ENCODE assay signal across 13 cellular contexts in the genomic region with DNA sequence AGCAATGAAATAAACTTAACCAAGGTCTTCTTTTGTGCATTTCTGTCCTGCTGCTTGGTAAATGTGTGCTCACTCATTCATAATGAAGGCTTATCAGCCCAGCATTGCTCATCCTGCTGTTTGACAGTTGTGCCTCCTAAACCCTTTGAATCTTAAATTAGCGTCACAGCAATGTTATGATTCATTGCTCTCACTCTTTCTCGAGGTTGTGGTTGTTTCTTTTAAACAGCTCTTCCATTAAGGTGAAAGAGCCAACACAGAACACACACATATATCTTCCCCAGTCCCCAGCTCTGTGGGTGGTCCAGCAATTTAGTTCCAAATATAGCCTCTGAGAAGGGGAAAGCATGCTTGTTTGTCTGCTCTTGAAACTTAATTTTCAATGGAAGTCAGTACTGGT.
DNase-seq lines count a peak whose midpoint lies in the region; ATAC-seq lines count a peak whose summit lies in the region.
"Had no signal": no experiment of that assay in that cellular context is flagged by ENCODE, and none has a peak within 500 bp of the region (broad histone marks: within the 10 kb centered on the region; RNA-seq: fewer than 3 reads in every experiment).

No MANE protein-coding gene starts in this region.

- no peaks in the 10 kb centered on the region for H3K9me3 Mint-ChIP-seq in activated CD4-positive, alpha-beta T cell treated with anti-CD3 and anti-CD28 coated beads for 36 hours (ENCODE audit: low read depth)
- no peaks in the 10 kb centered on the region for H3K9me3 Mint-ChIP-seq in stimulated activated naive B cell treated with anti-CD40 and anti-IgM and Interleukin-4, amounts not matched to agents 10 μg/mL and 1 μg/mL and 100 μg/mL, for 72 hours
- H3K9me3 Mint-ChIP-seq: central memory CD8-positive, alpha-beta T cell had no signal

- CTCF ChIA-PET in activated CD4-positive, alpha-beta T cell treated with anti-CD3 and anti-CD28 coated beads for 36 hours (lab: Charles Lee) = interaction anchor here (0.8 kb wide), 1 partner anchor 132 kb away, joined by 4 read pairs; no protein-coding TSS in a partner anchor

- no peak overlapping the region for H3K27ac Mint-ChIP-seq in activated CD4-positive, alpha-beta T cell treated with anti-CD3 and anti-CD28 coated beads for 36 hours
- H3K27ac Mint-ChIP-seq in stimulated activated naive B cell treated with anti-CD40 and anti-IgM and Interleukin-4, amounts not matched to agents 10 μg/mL and 1 μg/mL and 100 μg/mL, for 72 hours = no peak overlapping the region

- POLR2A ChIA-PET in activated CD4-positive, alpha-beta T cell treated with anti-CD3 and anti-CD28 coated beads for 36 hours (lab: Charles Lee) = no interaction called here

- DNase-seq in activated CD4-positive, alpha-beta T cell treated with anti-CD3 and anti-CD28 coated beads for 36 hours = no peak
- DNase-seq in activated CD4-positive, alpha-beta T cell treated with anti-CD3 and anti-CD28 coated beads for 1 hour = no peak
- peak; percentile 84 for DNase-seq in NCI-H146 treated with DMSO at 0.1 percent for 48 hours (lab: John Stamatoyannopoulos, UW; ENCODE audit: unreplicated experiment)
- peak; percentile 36 for DNase-seq in fibroblast of peridontal ligament (ENCODE audit: extremely low read depth)
- DNase-seq in stimulated activated naive B cell treated with anti-CD40 and anti-IgM and Interleukin-4, amounts not matched to agents 10 μg/mL and 1 μg/mL and 100 μg/mL, for 72 hours = no peak
- DNase-seq in OCI-M2 (lab: John Stamatoyannopoulos, UW; ENCODE audit: unreplicated experiment) = no peak
- DNase-seq: activated CD8-positive, alpha-beta memory T cell treated with anti-CD3 and anti-CD28 coated beads, Interleukin-2, amount 50 U/mL, for 48 hours; GF-D8; NCI-H1694 treated with DMSO at 0.1 percent for 48 hours; upper lobe of right lung had no signal

- intact Hi-C loops in activated CD4-positive, alpha-beta T cell treated with anti-CD3 and anti-CD28 coated beads for 36 hours (cut with DNase I, micrococcal nuclease) = no loop called here

- no peak overlapping the region for H3K4me3 Mint-ChIP-seq in activated CD4-positive, alpha-beta T cell treated with anti-CD3 and anti-CD28 coated beads for 36 hours
- H3K4me3 Mint-ChIP-seq in stimulated activated naive B cell treated with anti-CD40 and anti-IgM and Interleukin-4, amounts not matched to agents 10 μg/mL and 1 μg/mL and 100 μg/mL, for 72 hours = no peak overlapping the region
- H3K4me3 Mint-ChIP-seq: central memory CD8-positive, alpha-beta T cell had no signal

- H3K4me1 Mint-ChIP-seq in activated CD4-positive, alpha-beta T cell treated with anti-CD3 and anti-CD28 coated beads for 36 hours = no peaks in the 10 kb centered on the region
- peaks cover 0 to 2% of the 10 kb centered on the region in 2 donors for H3K4me1 Mint-ChIP-seq in stimulated activated naive B cell treated with anti-CD40 and anti-IgM and Interleukin-4, amounts not matched to agents 10 μg/mL and 1 μg/mL and 100 μg/mL, for 72 hours
- H3K4me1 Mint-ChIP-seq: central memory CD8-positive, alpha-beta T cell had no signal

- peak; percentile 94 for ATAC-seq in activated CD4-positive, alpha-beta T cell treated with anti-CD3 and anti-CD28 coated beads for 36 hours
- ATAC-seq in stimulated activated naive B cell treated with anti-CD40 and anti-IgM and Interleukin-4, amounts not matched to agents 10 μg/mL and 1 μg/mL and 100 μg/mL, for 72 hours (replicated peaks) = peak; percentile 21 to 23
- ATAC-seq in HG02759 (IDR thresholded peaks at IDR 0.05; ENCODE audit: unreplicated experiment) (no peak), HG02623 (IDR thresholded peaks at IDR 0.05; ENCODE audit: unreplicated experiment) (no peak)
- ATAC-seq: upper lobe of right lung had no signal

- H3K36me3 Mint-ChIP-seq in activated CD4-positive, alpha-beta T cell treated with anti-CD3 and anti-CD28 coated beads for 36 hours (ENCODE audit: low read depth) = no peaks in the 10 kb centered on the region
- H3K36me3 Mint-ChIP-seq in stimulated activated naive B cell treated with anti-CD40 and anti-IgM and Interleukin-4, amounts not matched to agents 10 μg/mL and 1 μg/mL and 100 μg/mL, for 72 hours = no peaks in the 10 kb centered on the region

- peaks cover 16% of the 10 kb centered on the region for H3K27me3 Mint-ChIP-seq in activated CD4-positive, alpha-beta T cell treated with anti-CD3 and anti-CD28 coated beads for 36 hours
- H3K27me3 Mint-ChIP-seq in stimulated activated naive B cell treated with anti-CD40 and anti-IgM and Interleukin-4, amounts not matched to agents 10 μg/mL and 1 μg/mL and 100 μg/mL, for 72 hours = peaks cover 0 to 8% of the 10 kb centered on the region in 2 donors

Comparison
In these comparisons a context has a peak if more than half of its experiments do, and no peak if none do; other contexts are left out.
1. ATAC-seq: peak in activated CD4-positive, alpha-beta T cell treated with anti-CD3 and anti-CD28 coated beads for 36 hours (single experiment) and stimulated activated naive B cell treated with anti-CD40 and anti-IgM and Interleukin-4, amounts not matched to agents 10 μg/mL and 1 μg/mL and 100 μg/mL, for 72 hours (2 of 2); none in HG02759 (single experiment) and HG02623 (single experiment).
2. DNase-seq: peak in NCI-H146 treated with DMSO at 0.1 percent for 48 hours (single experiment) and fibroblast of peridontal ligament (single experiment); none in activated CD4-positive, alpha-beta T cell treated with anti-CD3 and anti-CD28 coated beads for 36 hours (single experiment), activated CD4-positive, alpha-beta T cell treated with anti-CD3 and anti-CD28 coated beads for 1 hour (single experiment), stimulated activated naive B cell treated with anti-CD40 and anti-IgM and Interleukin-4, amounts not matched to agents 10 μg/mL and 1 μg/mL and 100 μg/mL, for 72 hours (single experiment) and OCI-M2 (single experiment).